23 cellular contexts compared by ENCODE assay signal in the genomic region with DNA sequence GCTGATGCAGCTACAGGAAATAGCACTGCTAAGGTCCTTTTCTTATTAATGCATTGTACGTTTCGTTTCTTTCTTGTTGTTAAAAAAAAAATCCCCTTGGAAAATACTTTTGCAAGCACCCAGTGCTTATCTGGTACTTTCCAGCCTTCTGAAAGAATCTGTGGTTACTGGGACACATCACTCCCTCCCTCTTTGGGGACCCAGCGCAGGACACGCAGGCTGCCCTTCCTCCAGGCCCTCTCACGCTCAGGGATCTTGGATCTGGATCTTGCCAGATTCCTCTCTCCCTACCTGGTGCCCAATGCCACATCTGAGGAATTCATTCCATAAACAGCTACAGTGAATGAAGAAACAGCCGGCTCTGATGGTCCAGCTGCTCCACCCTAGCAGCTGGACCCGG. TPM values are rescaled to one million over a fixed set of nuclear protein-coding genes. Genes with fewer than 3 reads are reported as not detected.
DNase-seq lines count a peak whose midpoint lies in the region; ATAC-seq, FAIRE-seq and TF ChIP-seq lines count a peak whose summit lies in the region.
"Had no signal": no experiment of that assay in that cellular context is flagged by ENCODE, and none has a peak within 500 bp of the region (broad histone marks: within the 10 kb centered on the region; RNA-seq: fewer than 3 reads in every experiment).

No MANE protein-coding gene starts in this region.

- peak overlapping the region; percentile 7 for H4K5ac ChIP-seq in H1 (ENCODE audit: insufficient read length, low read depth, low read length)
- H4K5ac ChIP-seq in mesendoderm (ENCODE audit: low read length), result no peak overlapping the region

- FAIRE-seq in GM12892 (lab: Jason Lieb, UNC) (peak; percentile 74), H1 (lab: Jason Lieb, UNC) (no peak)
- FAIRE-seq: A204.1, G401.6 had no signal

- POLR2A ChIA-PET in H1 (lab: Charles Lee; ENCODE audit: partially characterized antibody), result interaction anchor here (0.8 to 2.6 kb wide), 10 partner anchors 9 to 98 kb away, joined by 3 to 18 read pairs (median 8); no protein-coding TSS in a partner anchor

- H3K9ac ChIP-seq in HUES64 (ENCODE audit: low read depth, low read length), result peak overlapping the region; percentile 9; the same call in 1 of the 2 replicates
- H3K9ac ChIP-seq in H1 (replicated peaks in 1 of 4; ENCODE audit: extremely low read depth in 1 of 4, low read depth in 3 of 4, low read length in 3 of 4), result no peak overlapping the region
- H3K9ac ChIP-seq in neuronal stem cell (ENCODE audit: low read depth, low read length, poor library complexity), result no peak overlapping the region
- H3K9ac ChIP-seq in mesendoderm (ENCODE audit: low read length), result no peak overlapping the region

- TF ChIP-seq POLR2A in GM12892 (IDR thresholded peaks at IDR 0.05; ENCODE audit: low read depth, low read length) (no peak), H1 (IDR thresholded peaks at IDR 0.05; ENCODE audit: control extremely low read depth in 1 of 2, low read depth in 2 of 2, low read length in 2 of 2) (no peak), breast epithelium (IDR thresholded peaks at IDR 0.05) (no peak)

- H3K4me1 ChIP-seq in HUES64 (ENCODE audit: insufficient read depth, low read length) (peaks cover 38% of the 10 kb centered on the region), H1 (replicated peaks in 1 of 4; ENCODE audit: control insufficient read depth in 3 of 4, insufficient read depth in 4 of 4, low read length in 3 of 4) (peaks cover 3 to 43% (median 28%) of the 10 kb centered on the region in 4 experiments), neuronal stem cell (ENCODE audit: control insufficient read depth in 2 of 2, insufficient read depth in 1 of 2, low read depth in 1 of 2, low read length in 2 of 2) (peaks cover 4 to 24% of the 10 kb centered on the region in 2 donors), breast epithelium (no peaks in the 10 kb centered on the region), mesendoderm (ENCODE audit: control insufficient read depth, low read depth, low read length) (peaks cover 4% of the 10 kb centered on the region)

- H3K18ac ChIP-seq in H1 (ENCODE audit: extremely low read depth, low read length) (peak overlapping the region; percentile 74), neuronal stem cell (ENCODE audit: low read length) (peak overlapping the region; percentile 21), mesendoderm (ENCODE audit: low read length) (no peak overlapping the region)

- H3K23me2 ChIP-seq in H1 (ENCODE audit: low read depth, low read length), result no peaks in the 10 kb centered on the region

- H3K4ac ChIP-seq in H1 (replicated peaks; ENCODE audit: insufficient read length, low read depth, low read length) (no peak overlapping the region), neuronal stem cell (ENCODE audit: low read length) (no peak overlapping the region), mesendoderm (ENCODE audit: low read depth, low read length) (no peak overlapping the region)

- no peak for DNase-seq in GM12892 (ENCODE audit: insufficient read length)
- DNase-seq in H1 (ENCODE audit: low read depth in 1 of 2, low spot score in 2 of 2), result no peak
- no peak for DNase-seq in neuronal stem cell (ENCODE audit: low spot score)
- no peak for DNase-seq in breast epithelium (ENCODE audit: low spot score in 2 of 2)
- no peak for DNase-seq in mesendoderm
- DNase-seq: Calu3; CD8-positive, alpha-beta memory T cell; HFFc6; KBM-7; MM.1S; NCI-H1092; NCI-H1436; NCI-H2029; NCI-H526; PC-3; Right ventricle myocardium superior had no signal

- no peak overlapping the region for H4K8ac ChIP-seq in H1 (ENCODE audit: extremely low read depth, insufficient read depth, low read length)
- no peak overlapping the region for H4K8ac ChIP-seq in neuronal stem cell (ENCODE audit: low read depth, low read length)
- no peak overlapping the region for H4K8ac ChIP-seq in mesendoderm (ENCODE audit: low read depth, low read length)

- H2BK5ac ChIP-seq in H1 (ENCODE audit: low read depth, low read length), result peak overlapping the region; percentile 30; the same call in 1 of the 2 replicates
- H2BK5ac ChIP-seq in neuronal stem cell (ENCODE audit: low read length), result no peak overlapping the region
- H2BK5ac ChIP-seq in mesendoderm (ENCODE audit: low read length), result no peak overlapping the region

- H2AFZ ChIP-seq in H1 (ENCODE audit: low read length) (no peak overlapping the region), neuronal stem cell (ENCODE audit: low read length) (no peak overlapping the region)

- H2BK15ac ChIP-seq in H1 (ENCODE audit: low read length), result no peak overlapping the region
- no peak overlapping the region for H2BK15ac ChIP-seq in neuronal stem cell (ENCODE audit: low read length)
- H2BK15ac ChIP-seq in mesendoderm (replicated peaks; ENCODE audit: low read depth), result no peak overlapping the region

- H2BK20ac ChIP-seq in H1 (ENCODE audit: low read length), result 0 out of 2 replicates have a peak overlapping the region, but pooled peaks have one; percentile 9

- 82% methylated on average over 7 of the region's 7 CpGs for WGBS in HUES64
- 77% methylated on average over 7 of the region's 7 CpGs; no CpG with 5 or more reads in 1 of the 2 experiments for WGBS in H1 (ENCODE audit: extremely low coverage in 1 of 2, insufficient coverage in 1 of 2, insufficient read length in 1 of 2, insufficient replicate concordance in 2 of 2, low coverage in 1 of 2, low lambda C conversion rate in 2 of 2, missing lambda C conversion rate in 1 of 2), 2 experiments
- no CpG with 5 or more reads among the region's 7 CpGs for WGBS in neuronal stem cell (ENCODE audit: extremely low coverage in 2 of 2, insufficient read length in 2 of 2, insufficient replicate concordance in 1 of 2), 2 donors
- WGBS in mesendoderm (ENCODE audit: extremely low coverage, insufficient coverage, low lambda C conversion rate), result no CpG with 5 or more reads among the region's 7 CpGs

- H3K79me1 ChIP-seq in H1 (ENCODE audit: low read depth, low read length), result peaks cover 11% of the 10 kb centered on the region
- peaks cover 16% of the 10 kb centered on the region for H3K79me1 ChIP-seq in neuronal stem cell (ENCODE audit: low read depth, low read length)
- H3K79me1 ChIP-seq in mesendoderm (ENCODE audit: low read length), result peaks cover 23% of the 10 kb centered on the region

- H3K56ac ChIP-seq in H1 (replicated peaks; ENCODE audit: insufficient read length, low read depth, low read length) (no peak overlapping the region), mesendoderm (ENCODE audit: low read length) (no peak overlapping the region)

- no peak overlapping the region for H3K4me3 ChIP-seq in HUES64 (ENCODE audit: low read length)
- no peak overlapping the region for H3K4me3 ChIP-seq in H1 (ENCODE audit: extremely low read depth in 1 of 4, insufficient read depth in 2 of 4, low read depth in 3 of 4, low read length in 4 of 4)
- H3K4me3 ChIP-seq in neuronal stem cell (ENCODE audit: low read length in 2 of 2), result no peak overlapping the region
- no peak overlapping the region for H3K4me3 ChIP-seq in breast epithelium
- no peak overlapping the region for H3K4me3 ChIP-seq in mesendoderm (ENCODE audit: low read length)

- H3K27ac ChIP-seq in HUES64 (ENCODE audit: low read depth, low read length) (no peak overlapping the region), H1 (ENCODE audit: low read depth, low read length) (no peak overlapping the region), neuronal stem cell (replicated peaks; ENCODE audit: low read length) (no peak overlapping the region), breast epithelium (no peak overlapping the region), mesendoderm (ENCODE audit: low read depth, low read length) (no peak overlapping the region)
- H3K27ac ChIP-seq: C4-2B had no signal

- H3K4me2 ChIP-seq in H1 (ENCODE audit: insufficient read depth in 1 of 2, low read depth in 2 of 2, low read length in 2 of 2), result peak overlapping the region; percentile 43 to 50; a peak in 3 of 4 replicates
- no peak overlapping the region for H3K4me2 ChIP-seq in neuronal stem cell (ENCODE audit: insufficient read depth, low read length, poor library complexity, severe bottlenecking)
- H3K4me2 ChIP-seq in mesendoderm (ENCODE audit: low read length), result no peak overlapping the region

- TF ChIP-seq EP300 in H1 (IDR thresholded peaks at IDR 0.05; ENCODE audit: borderline replicate concordance in 1 of 2, low read depth in 2 of 2, low read length in 2 of 2), result no peak

- ATAC-seq in GM21723 (IDR thresholded peaks at IDR 0.05; ENCODE audit: unreplicated experiment) (no peak), HG03378 (IDR thresholded peaks at IDR 0.05; ENCODE audit: unreplicated experiment) (no peak)
- ATAC-seq: PC-3 had no signal

- H3K14ac ChIP-seq in H1 (ENCODE audit: insufficient read length), result no peak overlapping the region
- H3K14ac ChIP-seq in neuronal stem cell (ENCODE audit: low read length), result no peak overlapping the region

- no peak for TF ChIP-seq RAD21 in H1 (IDR thresholded peaks at IDR 0.05 in 1 of 2, conservative IDR thresholded peaks at IDR 0.05 in 1 of 2; ENCODE audit: low read depth in 2 of 2, low read length in 2 of 2)

- peaks cover 0 to 4% of the 10 kb centered on the region in 2 experiments; a peak in 2 of 4 replicates for H3K79me2 ChIP-seq in H1 (ENCODE audit: control insufficient read depth in 1 of 2, insufficient read depth in 2 of 2, low read length in 2 of 2)
- no peaks in the 10 kb centered on the region for H3K79me2 ChIP-seq in mesendoderm (ENCODE audit: control insufficient read depth, insufficient read depth, low read length)

- TF ChIP-seq CTCF in H1 (IDR thresholded peaks at IDR 0.05; ENCODE audit: control extremely low read depth in 1 of 3, insufficient read depth in 1 of 3, low read depth in 1 of 3, low read length in 3 of 3) (no peak), breast epithelium (IDR thresholded peaks at IDR 0.05) (no peak)

- peak overlapping the region; percentile 90; the same call in 1 of the 2 replicates for H2BK12ac ChIP-seq in H1 (ENCODE audit: low read depth, low read length)
- H2BK12ac ChIP-seq in neuronal stem cell (ENCODE audit: low read length), result no peak overlapping the region

- CTCF ChIA-PET in H1 (lab: Charles Lee; ENCODE audit: partially characterized antibody), result interaction anchor here (0.9 to 1.3 kb wide), 3 partner anchors 27 to 269 kb away, joined by 3 to 5 read pairs (median 3); no protein-coding TSS in a partner anchor

- H2AK5ac ChIP-seq in H1 (ENCODE audit: low read depth, low read length) (no peak overlapping the region), neuronal stem cell (ENCODE audit: low read depth, low read length) (no peak overlapping the region), mesendoderm (ENCODE audit: low read length) (no peak overlapping the region)

- H2BK120ac ChIP-seq in H1 (replicated peaks; ENCODE audit: low read depth, low read length), result no peak overlapping the region
- no peak overlapping the region for H2BK120ac ChIP-seq in neuronal stem cell (ENCODE audit: low read depth, low read length)
- no peak overlapping the region for H2BK120ac ChIP-seq in mesendoderm (ENCODE audit: low read depth, low read length)

- H3K9me3 ChIP-seq in HUES64 (ENCODE audit: insufficient read depth, low read depth, low read length), result peaks cover 10% of the 10 kb centered on the region
- H3K9me3 ChIP-seq in H1 (ENCODE audit: insufficient read depth in 2 of 2, low read depth in 1 of 2, low read length in 1 of 2), result peaks cover 10 to 11% of the 10 kb centered on the region in 2 experiments; a peak in 3 of 4 replicates
- H3K9me3 ChIP-seq in neuronal stem cell (replicated peaks in 1 of 2; ENCODE audit: control insufficient read depth in 2 of 2, insufficient read depth in 1 of 2, low read depth in 1 of 2, low read length in 2 of 2), result peaks cover 6 to 14% of the 10 kb centered on the region in 2 donors
- peaks cover 0 to 4% of the 10 kb centered on the region in 2 donors for H3K9me3 ChIP-seq in breast epithelium

- intact Hi-C loops in breast epithelium (cut with DNase I; ENCODE audit: low total_unique reads), result no loop called here

- H4K91ac ChIP-seq in H1 (replicated peaks; ENCODE audit: insufficient read length, low read length) (no peak overlapping the region), neuronal stem cell (ENCODE audit: low read depth, low read length, poor library complexity) (no peak overlapping the region)

- H3K27me3 ChIP-seq in HUES64 (ENCODE audit: insufficient read depth, low read length), result no peaks in the 10 kb centered on the region
- H3K27me3 ChIP-seq in H1 (replicated peaks in 1 of 4; ENCODE audit: control insufficient read depth in 3 of 4, extremely low read depth in 1 of 4, insufficient read depth in 3 of 4, low read length in 3 of 4), result no peaks in the 10 kb centered on the region
- H3K27me3 ChIP-seq in neuronal stem cell (ENCODE audit: control insufficient read depth in 3 of 3, insufficient read depth in 3 of 3, low read depth in 1 of 3, low read length in 3 of 3), result no peaks in the 10 kb centered on the region
- H3K27me3 ChIP-seq in breast epithelium, result no peaks in the 10 kb centered on the region
- H3K27me3 ChIP-seq in mesendoderm (ENCODE audit: insufficient read depth, low read length, poor library complexity), result no peaks in the 10 kb centered on the region

- H4K20me1 ChIP-seq in H1 (replicated peaks in 1 of 2; ENCODE audit: control insufficient read depth in 1 of 2, insufficient read depth in 2 of 2, low read length in 2 of 2), result peaks cover 2 to 10% of the 10 kb centered on the region in 2 experiments

- peaks cover 18% of the 10 kb centered on the region; the same call in 1 of the 2 replicates for H3K36me3 ChIP-seq in HUES64 (ENCODE audit: insufficient read depth, low read length)
- peaks cover 0 to 12% (median 4%) of the 10 kb centered on the region in 4 experiments; a peak in 3 of 8 replicates for H3K36me3 ChIP-seq in H1 (ENCODE audit: control insufficient read depth in 2 of 4, insufficient read depth in 4 of 4, low read length in 3 of 4)
- peaks cover 12 to 46% of the 10 kb centered on the region in 2 donors for H3K36me3 ChIP-seq in neuronal stem cell (replicated peaks in 1 of 2; ENCODE audit: control insufficient read depth in 2 of 2, insufficient read depth in 2 of 2, low read length in 2 of 2)
- no peaks in the 10 kb centered on the region for H3K36me3 ChIP-seq in breast epithelium
- H3K36me3 ChIP-seq in mesendoderm (ENCODE audit: control insufficient read depth, insufficient read depth, low read length), result no peaks in the 10 kb centered on the region

- no peak overlapping the region for H3K23ac ChIP-seq in H1 (ENCODE audit: insufficient read length)
- peak overlapping the region; percentile 8 for H3K23ac ChIP-seq in neuronal stem cell (ENCODE audit: low read depth, low read length, poor library complexity)
- H3K23ac ChIP-seq in mesendoderm (ENCODE audit: low read length), result no peak overlapping the region

RNA-seq across cellular contexts. Expression of a gene that starts 55.7 kb away (rescaled TPM):
- 0.34 TPM for polyA plus RNA-seq in GM12892 (2012; ENCODE audit: missing spikeins)
- polyA plus RNA-seq in HUES64 (2013, experiment 1 of 2), result 12.9 TPM
- 15.8 TPM for polyA plus RNA-seq in HUES64 (2013, experiment 2 of 2)
- total RNA-seq in H1 (2021; fragmentation: NEBNext Ultra II Directional; extraction: Animal tissue kit (Norgen Biotek cat#: 25700)), result 57.2 and 68.1 TPM in 2 replicates
- polyA plus RNA-seq in H1 (2011; rRNA removed), result 19.3 and 24.7 TPM in 2 replicates
- 25.0 TPM for polyA plus RNA-seq in H1 (2011; cell fraction: cytosol; rRNA removed)
- polyA plus RNA-seq in H1 (2011; cell fraction: nucleus; rRNA removed), result 90.7 TPM
- 21.1 to 32.7 TPM (median 27.9 TPM) in 4 replicates for polyA plus RNA-seq in H1 (2012, experiment 1 of 2)
- polyA plus RNA-seq in H1 (2012, experiment 2 of 2), result 6.5 TPM
- 18.8 TPM for polyA plus RNA-seq in H1 (2013, experiment 1 of 2)
- polyA plus RNA-seq in H1 (2013, experiment 2 of 2), result 14.5 TPM
- polyA minus RNA-seq in H1 (2011; rRNA and poly(A)+ RNA removed), result 41.2 and 52.3 TPM in 2 replicates
- 47.8 TPM for polyA minus RNA-seq in H1 (2011; cell fraction: cytosol; rRNA and poly(A)+ RNA removed)
- 135 TPM for polyA minus RNA-seq in H1 (2011; cell fraction: nucleus; rRNA and poly(A)+ RNA removed)
- 17.7 TPM for polyA plus RNA-seq in neuronal stem cell (2013, experiment 1 of 2)
- 21.4 TPM for polyA plus RNA-seq in neuronal stem cell (2013, experiment 2 of 2)
- total RNA-seq in breast epithelium, result 1 to 10 TPM in 2 of 3 donors, not detected in 1; 3.6 to 4.1 TPM
- 7.4 TPM for polyA plus RNA-seq in mesendoderm (2013, experiment 1 of 2)
- polyA plus RNA-seq in mesendoderm (2013, experiment 2 of 2), result 8.1 TPM
- total RNA-seq: Calu3; CD8-positive, alpha-beta memory T cell; HFFc6; PC-3; RPMI7951 had no signal
- polyA plus RNA-seq: CD8-positive, alpha-beta memory T cell had no signal

Comparison
In these comparisons a context has a peak if more than half of its experiments do, and no peak if none do; other contexts are left out.
1. H3K4me2 ChIP-seq: peak in H1 (2 of 2); none in neuronal stem cell (single experiment) and mesendoderm (single experiment).
2. RNA of a gene that starts 55.7 kb away (total RNA-seq): 57.2 to 68.1 TPM in H1; 3.6 to 4.1 TPM in breast epithelium; every median in the first group is over 10 times any median in the second.